8 cellular contexts compared by ENCODE assay signal in the genomic region with DNA sequence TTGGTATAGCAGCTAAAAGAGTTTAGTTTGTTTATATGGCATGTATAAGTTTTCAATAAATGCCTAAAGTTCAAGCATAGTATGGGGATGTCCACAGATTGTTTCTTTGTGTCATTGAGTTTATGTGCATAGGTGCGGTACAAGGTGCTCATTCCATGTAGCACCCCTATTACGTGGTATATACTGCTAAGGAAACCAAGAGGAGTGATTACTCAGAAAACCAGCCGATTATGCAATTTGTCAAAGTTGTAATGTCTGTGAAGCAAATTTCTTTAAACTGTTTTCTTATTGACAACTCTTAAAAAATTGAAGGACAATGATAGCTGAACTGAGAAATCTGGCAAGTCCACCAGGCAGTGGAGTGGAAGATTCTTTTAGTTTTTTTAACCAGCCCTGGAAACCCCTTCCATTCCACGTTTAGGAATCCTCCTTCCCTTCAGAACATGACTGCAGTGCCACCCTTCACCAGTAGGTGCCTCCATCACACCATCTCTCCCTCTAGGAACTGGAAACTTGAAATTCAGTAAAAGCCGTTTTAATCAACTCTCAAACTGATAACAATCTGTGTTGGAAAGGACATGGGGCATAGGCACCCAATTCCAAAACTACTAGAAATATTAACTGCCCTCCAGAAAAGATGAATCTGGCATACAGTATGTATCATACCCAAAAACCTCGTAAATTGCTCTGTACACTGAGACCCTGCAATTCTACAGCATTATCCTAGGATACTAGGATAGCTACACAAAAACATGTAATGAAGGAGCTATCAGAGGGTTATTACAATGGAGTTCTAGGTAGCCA. TPM values are rescaled to one million over a fixed set of nuclear protein-coding genes. Genes with fewer than 3 reads are reported as not detected.
DNase-seq lines count a peak whose midpoint lies in the region; ATAC-seq, FAIRE-seq and TF ChIP-seq lines count a peak whose summit lies in the region.

No MANE protein-coding gene starts in this region.

- no peak overlapping the region for H3K4ac ChIP-seq in IMR-90 (ENCODE audit: low read depth, low read length)

- intact Hi-C loops in IMR-90 (cut with micrococcal nuclease) (loop anchor here (1.0 to 5.0 kb wide), 8 partner anchors 43 to 429 kb away; a partner anchor contains a TSS), pancreas (cut with DNase I) (loop anchor here in 2 of 3 donors (5.0 kb wide), 1 partner anchor 233 kb away; no protein-coding TSS in a partner anchor), transverse colon (cut with DNase I; ENCODE audit: low total_unique reads) (loop anchor here (2.0 to 5.0 kb wide), 2 partner anchors 53 to 233 kb away; a partner anchor contains a TSS)

- TF ChIP-seq CTCF in D721Med (IDR thresholded peaks at IDR 0.05; ENCODE audit: insufficient read depth, missing control alignments) = peak; percentile 98
- TF ChIP-seq CTCF in IMR-90 (conservative IDR thresholded peaks at IDR 0.05; ENCODE audit: low read depth, low read length) = peak; percentile 98
- peak; percentile 81 to 96 (median 92) for TF ChIP-seq CTCF in pancreas (IDR thresholded peaks at IDR 0.05)
- TF ChIP-seq CTCF in transverse colon (IDR thresholded peaks at IDR 0.05) = peak; percentile 96 to 98 (median 97)

- H3K18ac ChIP-seq in IMR-90 (ENCODE audit: low read depth, low read length) = no peak overlapping the region

- no peak overlapping the region for H2AK9ac ChIP-seq in IMR-90 (replicated peaks; ENCODE audit: low read depth, low read length, poor library complexity)

- no peak overlapping the region for H3K23ac ChIP-seq in IMR-90 (ENCODE audit: low read depth, low read length)

- H3K27ac ChIP-seq in IMR-90 (ENCODE audit: insufficient read depth, low read length) (no peak overlapping the region), pancreas (no peak overlapping the region), transverse colon (peak overlapping the region in 3 of 4 donors; percentile 62 to 75 (median 64))

- H2AFZ ChIP-seq in IMR-90 (replicated peaks; ENCODE audit: low read length, poor library complexity) = no peak overlapping the region

- H4K5ac ChIP-seq in IMR-90 (ENCODE audit: low read depth, low read length) = no peak overlapping the region

- H4K8ac ChIP-seq in IMR-90 (ENCODE audit: low read depth in 2 of 2, low read length in 2 of 2) = no peak overlapping the region

- H3K36me3 ChIP-seq in IMR-90 (ENCODE audit: control insufficient read depth, insufficient read depth, low read length) (peaks cover 5% of the 10 kb centered on the region), pancreas (no peaks in the 10 kb centered on the region), transverse colon (no peaks in the 10 kb centered on the region)

- H2BK15ac ChIP-seq in IMR-90 (ENCODE audit: low read depth, low read length) = no peak overlapping the region

- H3K4me1 ChIP-seq in IMR-90 (ENCODE audit: control insufficient read depth, insufficient read depth, low read length) (peaks cover 13% of the 10 kb centered on the region), pancreas (peaks cover 5 to 14% (median 5%) of the 10 kb centered on the region in 3 donors), transverse colon (peaks cover 3 to 28% (median 19%) of the 10 kb centered on the region in 4 donors)

- BruUV-seq in IMR-90 (replicated peaks; lab: Mats Ljungman, UMichigan) = no TSS peak

- no peak overlapping the region for H2AK5ac ChIP-seq in IMR-90 (ENCODE audit: low read depth, low read length)

- DNase-seq in D721Med (ENCODE audit: insufficient read length, low spot score) (no peak), IMR-90 (peak; percentile 68), SK-MEL-5 (ENCODE audit: low read depth, low spot score) (peak; percentile 68), frontal cortex (ENCODE audit: low spot score in 2 of 2) (peak; percentile 10 to 33), pancreas (peak in 5 of 6 donors; percentile 41 to 85 (median 55)), transverse colon (peak; percentile 78)
- DNase-seq in activated effector memory CD4-positive, alpha-beta T cell treated with Interleukin-2 at 50 U/mL for 16 hours = peak; percentile 33

- H2BK20ac ChIP-seq in IMR-90 (ENCODE audit: low read depth, low read length) = no peak overlapping the region

- no peaks in the 10 kb centered on the region for H4K20me1 ChIP-seq in IMR-90 (ENCODE audit: insufficient read depth, low read length)

- H2BK120ac ChIP-seq in IMR-90 (ENCODE audit: low read depth, low read length) = no peak overlapping the region

- TF ChIP-seq POLR2A in IMR-90 (IDR thresholded peaks at IDR 0.05; ENCODE audit: low read depth, low read length) = peak; percentile 56; the same call in 1 of the 2 replicates
- no peak for TF ChIP-seq POLR2A in transverse colon (IDR thresholded peaks at IDR 0.05)

- H3K27me3 ChIP-seq in IMR-90 (ENCODE audit: control insufficient read depth, insufficient read depth, low read length) (no peaks in the 10 kb centered on the region), pancreas (no peaks in the 10 kb centered on the region), transverse colon (no peaks in the 10 kb centered on the region)

- no peak overlapping the region for H3K4me2 ChIP-seq in IMR-90 (ENCODE audit: low read depth, low read length)

- TF ChIP-seq EP300 in transverse colon (IDR thresholded peaks at IDR 0.05; ENCODE audit: low read depth) = no peak

- peaks cover 5% of the 10 kb centered on the region for H3K9me1 ChIP-seq in IMR-90 (ENCODE audit: insufficient read depth, low read length)

- ATAC-seq in IMR-90 (ENCODE audit: low read depth) = peak; percentile 73
- peak; percentile 65 to 91 (median 87) for ATAC-seq in pancreas
- no peak for ATAC-seq in GM19035 (IDR thresholded peaks at IDR 0.05; ENCODE audit: unreplicated experiment)

- peak overlapping the region; percentile 9 for H2BK5ac ChIP-seq in IMR-90 (ENCODE audit: low read depth, low read length, poor library complexity, severe bottlenecking)

- no peak overlapping the region for H3K14ac ChIP-seq in IMR-90 (replicated peaks; ENCODE audit: low read depth, low read length)

- H3K9ac ChIP-seq in IMR-90 (ENCODE audit: low read depth, low read length) = no peak overlapping the region

- H3K4me3 ChIP-seq in IMR-90 (ENCODE audit: insufficient read depth, low read depth, low read length) = no peak overlapping the region
- H3K4me3 ChIP-seq in pancreas = no peak overlapping the region
- no peak overlapping the region for H3K4me3 ChIP-seq in transverse colon

- TF ChIP-seq RAD21 in IMR-90 (IDR thresholded peaks at IDR 0.05; ENCODE audit: low read length) = peak; percentile 98

- H3K79me1 ChIP-seq in IMR-90 (ENCODE audit: low read depth in 1 of 2, low read length in 2 of 2) = peaks cover 10 to 21% of the 10 kb centered on the region in 2 experiments; a peak in 2 of 4 replicates

- H3K9me3 ChIP-seq in IMR-90 (ENCODE audit: control insufficient read depth, insufficient read depth, low read length) (no peaks in the 10 kb centered on the region), pancreas (no peaks in the 10 kb centered on the region), transverse colon (no peaks in the 10 kb centered on the region)

- POLR2A ChIA-PET in IMR-90 (lab: Charles Lee; ENCODE audit: unreplicated experiment) = interaction anchor here (0.9 to 1.2 kb wide), 2 partner anchors 50 to 232 kb away, joined by 3 read pairs; no protein-coding TSS in a partner anchor

- 0% methylated on average over 1 of the region's 6 CpGs; no CpG with 5 or more reads in 1 of the 2 experiments for WGBS in IMR-90 (ENCODE audit: extremely low coverage in 2 of 2, insufficient read length in 1 of 2), 2 experiments
- WGBS in pancreas, 2 donors = 40 to 44% methylated on average over 6 of the region's 6 CpGs
- 26 to 48% methylated on average over 4 to 6 of the region's 6 CpGs for WGBS in transverse colon (ENCODE audit: low coverage in 1 of 2), 2 donors

- dilution Hi-C loops in IMR-90 (cut with HindIII; ENCODE audit: low sequenced_read_pairs, unreplicated experiment) = no loop called here

- peak; percentile 84 for FAIRE-seq in D721Med (lab: Jason Lieb, UNC)
- FAIRE-seq in frontal cortex (lab: Jason Lieb, UNC) = no peak
- FAIRE-seq in pancreas (lab: Jason Lieb, UNC) = no peak

- CTCF ChIA-PET in IMR-90 (lab: Yijun Ruan, JAX) = interaction anchor here (0.6 to 1.7 kb wide), 11 partner anchors 48 to 1405 kb away, joined by 3 to 7 read pairs (median 3); no protein-coding TSS in a partner anchor

- no peak overlapping the region for H4K91ac ChIP-seq in IMR-90 (ENCODE audit: insufficient read depth, low read depth, low read length)

- no peak overlapping the region for H3K56ac ChIP-seq in IMR-90 (ENCODE audit: extremely low read depth, insufficient read depth, low read length)

- in situ Hi-C loops in IMR-90 (cut with MboI; ENCODE audit: low sequenced_read_pairs) (loop anchor here (5.0 kb wide), 3 partner anchors 238 to 448 kb away; a partner anchor contains a TSS), SK-MEL-5 (cut with HindIII; ENCODE audit: low pct_unique_long_range_greater_than_20kb, low sequenced_read_pairs) (no loop called here), transverse colon (cut with MboI; ENCODE audit: low pct_ligation_motif_present in 1 of 4, low pct_unique_long_range_greater_than_20kb in 1 of 4, low sequenced_read_pairs in 3 of 4) (loop anchor here (5.0 to 10.0 kb wide), 4 partner anchors 53 to 238 kb away; a partner anchor contains a TSS)

RNA-seq across cellular contexts. Expression of a gene that starts 43.5 kb away (rescaled TPM):
- total RNA-seq in IMR-90 (2012; rRNA removed) = 6.1 and 7.0 TPM in 2 replicates
- polyA plus RNA-seq in IMR-90 (2012; rRNA removed) = 2.2 and 3.7 TPM in 2 replicates
- polyA plus RNA-seq in IMR-90 (2012; cell fraction: cytosol; rRNA removed) = 0.59 and 1.5 TPM in 2 replicates
- 2.1 and 8.4 TPM in 2 replicates for polyA plus RNA-seq in IMR-90 (2012; cell fraction: nucleus; rRNA removed; ENCODE audit: low replicate concordance)
- total RNA-seq in SK-MEL-5 (2014; rRNA removed; shearing (Covaris generic)) = 3.9 and 5.7 TPM in 2 replicates
- 3.6 and 5.9 TPM in 2 replicates for polyA plus RNA-seq in SK-MEL-5 (2015; cell fraction: cytosol; rRNA removed)
- polyA plus RNA-seq in SK-MEL-5 (2015; cell fraction: nucleus; rRNA removed) = 18.9 and 20.5 TPM in 2 replicates
- 7.7 TPM for total RNA-seq in frontal cortex
- total RNA-seq in pancreas = 1 to 10 TPM in 4 of 6 donors, under 1 TPM in 2; 0.88 to 4.9 (median 1.7) TPM
- polyA plus RNA-seq in pancreas = 1 to 10 TPM; 2.5 to 2.8 TPM
- 10 to 100 TPM in 1 of 4 donors, 1 to 10 TPM in 3; 4.1 to 17.5 (median 6.4) TPM for total RNA-seq in transverse colon

RNA-seq across cellular contexts. Expression of a gene that starts 43.5 kb away (rescaled TPM):
- total RNA-seq in IMR-90 (2012; rRNA removed) (10.2 and 15.0 TPM in 2 replicates), frontal cortex (22.0 TPM), pancreas (10 to 100 TPM in 3 of 6 donors, 1 to 10 TPM in 3; 7.9 to 12.1 (median 10.0) TPM), transverse colon (10 to 100 TPM in 3 of 4 donors, 1 to 10 TPM in 1; 9.0 to 55.1 (median 30.0) TPM)
- polyA plus RNA-seq in IMR-90 (2012; rRNA removed) (5.6 and 7.5 TPM in 2 replicates), pancreas (1 to 10 TPM; 8.3 to 8.7 TPM)
- polyA plus RNA-seq in IMR-90 (2012; cell fraction: cytosol; rRNA removed) = 5.0 and 6.0 TPM in 2 replicates
- polyA plus RNA-seq in IMR-90 (2012; cell fraction: nucleus; rRNA removed; ENCODE audit: low replicate concordance) = 12.0 and 13.7 TPM in 2 replicates
- total RNA-seq in SK-MEL-5 (2014; rRNA removed; shearing (Covaris generic)) = 21.2 and 29.0 TPM in 2 replicates
- 16.9 and 27.2 TPM in 2 replicates for polyA plus RNA-seq in SK-MEL-5 (2015; cell fraction: cytosol; rRNA removed)
- polyA plus RNA-seq in SK-MEL-5 (2015; cell fraction: nucleus; rRNA removed) = 65.2 and 84.0 TPM in 2 replicates

RNA-seq across cellular contexts. Expression of a gene that starts 50.4 kb away (rescaled TPM):
- total RNA-seq in IMR-90 (2012; rRNA removed) (42.3 and 51.7 TPM in 2 replicates), frontal cortex (18.8 TPM), pancreas (1 to 10 TPM; 5.2 to 7.7 (median 7.0) TPM), transverse colon (10 to 100 TPM in 2 of 4 donors, 1 to 10 TPM in 2; 5.6 to 47.6 (median 10.5) TPM)
- polyA plus RNA-seq in IMR-90 (2012; rRNA removed) (7.4 and 8.1 TPM in 2 replicates), pancreas (1 to 10 TPM; 3.7 to 4.0 TPM)
- 2.8 and 4.2 TPM in 2 replicates for polyA plus RNA-seq in IMR-90 (2012; cell fraction: cytosol; rRNA removed)
- polyA plus RNA-seq in IMR-90 (2012; cell fraction: nucleus; rRNA removed; ENCODE audit: low replicate concordance) = 4.4 and 12.9 TPM in 2 replicates
- total RNA-seq in SK-MEL-5 (2014; rRNA removed; shearing (Covaris generic)) = 6.2 and 6.9 TPM in 2 replicates
- polyA plus RNA-seq in SK-MEL-5 (2015; cell fraction: cytosol; rRNA removed) = 3.3 and 4.8 TPM in 2 replicates
- polyA plus RNA-seq in SK-MEL-5 (2015; cell fraction: nucleus; rRNA removed) = 11.0 and 15.6 TPM in 2 replicates

RNA-seq across cellular contexts. Expression of a gene that starts 50.8 kb away (rescaled TPM):
- total RNA-seq in IMR-90 (2012; rRNA removed) (35.0 and 43.6 TPM in 2 replicates), frontal cortex (53.0 TPM), pancreas (10 to 100 TPM in 5 of 6 donors, 1 to 10 TPM in 1; 9.9 to 17.5 (median 14.4) TPM), transverse colon (10 to 100 TPM in 3 of 4 donors, 1 to 10 TPM in 1; 7.9 to 74.6 (median 27.5) TPM)
- polyA plus RNA-seq in IMR-90 (2012; rRNA removed) (15.8 and 19.0 TPM in 2 replicates), pancreas (10 to 100 TPM; 21.5 to 30.9 TPM)
- 7.2 and 10.4 TPM in 2 replicates for polyA plus RNA-seq in IMR-90 (2012; cell fraction: cytosol; rRNA removed)
- polyA plus RNA-seq in IMR-90 (2012; cell fraction: nucleus; rRNA removed; ENCODE audit: low replicate concordance) = 3.3 and 13.6 TPM in 2 replicates
- 22.4 and 29.0 TPM in 2 replicates for total RNA-seq in SK-MEL-5 (2014; rRNA removed; shearing (Covaris generic))
- polyA plus RNA-seq in SK-MEL-5 (2015; cell fraction: cytosol; rRNA removed) = 17.0 and 20.5 TPM in 2 replicates
- polyA plus RNA-seq in SK-MEL-5 (2015; cell fraction: nucleus; rRNA removed) = 9.2 and 10.4 TPM in 2 replicates

Comparison
In these comparisons a context has a peak if more than half of its experiments do, and no peak if none do; other contexts are left out.
1. H3K27ac ChIP-seq: peak in transverse colon (3 of 4); none in IMR-90 (single experiment) and pancreas (0 of 4).
2. Peak in every context shown above with its lines, with median percentiles within 50 percentile points of each other: CTCF ChIP-seq.